ENCODE assay signal across 8 cellular contexts in genomic region chr10:17257466-17258321, GRCh38. TPM values are rescaled to one million over a fixed set of nuclear protein-coding genes. Genes with fewer than 3 reads are reported as not detected.
A peak's percentile ranks its signal among the peaks of the same experiment; 100 is the strongest.
DNase-seq lines count a peak whose midpoint lies in the region; ATAC-seq and TF ChIP-seq lines count a peak whose summit lies in the region.

No MANE protein-coding gene starts in this region.

- no peaks in the 10 kb centered on the region for H3K27me3 ChIP-seq in HUES64 (ENCODE audit: insufficient read depth, low read length)
- H3K27me3 ChIP-seq in cardiac muscle cell = no peaks in the 10 kb centered on the region
- no peaks in the 10 kb centered on the region for H3K27me3 ChIP-seq in prostate gland (replicated peaks; ENCODE audit: insufficient read depth)

- no peaks in the 10 kb centered on the region for H3K27me3 Mint-ChIP-seq in activated naive CD8-positive, alpha-beta T cell treated with anti-CD3 and anti-CD28 coated beads for 36 hours

- H3K4me1 ChIP-seq in HUES64 (ENCODE audit: insufficient read depth, low read length) = no peaks in the 10 kb centered on the region
- no peaks in the 10 kb centered on the region for H3K4me1 ChIP-seq in cardiac muscle cell (ENCODE audit: low read depth)
- no peaks in the 10 kb centered on the region for H3K4me1 ChIP-seq in prostate gland (replicated peaks)

- no peaks in the 10 kb centered on the region for H3K36me3 ChIP-seq in HUES64 (ENCODE audit: insufficient read depth, low read length)
- H3K36me3 ChIP-seq in cardiac muscle cell = no peaks in the 10 kb centered on the region
- H3K36me3 ChIP-seq in prostate gland = no peaks in the 10 kb centered on the region

- TF ChIP-seq POLR2A in prostate gland (IDR thresholded peaks at IDR 0.05) = no peak

- H3K4me1 Mint-ChIP-seq in activated naive CD8-positive, alpha-beta T cell treated with anti-CD3 and anti-CD28 coated beads for 36 hours = peaks cover 7% of the 10 kb centered on the region

- H3K4me3 ChIP-seq in HUES64 (ENCODE audit: low read length) = 0 out of 2 replicates have a peak overlapping the region, but pooled peaks have one; percentile 17
- H3K4me3 ChIP-seq in cardiac muscle cell = no peak overlapping the region
- H3K4me3 ChIP-seq in prostate gland = no peak overlapping the region

- WGBS in HUES64 = 34% methylated on average over 7 of the region's 8 CpGs
- WGBS in prostate gland = 13% methylated on average over 8 of the region's 8 CpGs

- H3K27ac ChIP-seq in HUES64 (ENCODE audit: low read depth, low read length) = no peak overlapping the region
- no peak overlapping the region for H3K27ac ChIP-seq in cardiac muscle cell
- H3K27ac ChIP-seq in prostate gland = no peak overlapping the region

- DNase-seq in COR-L47 (lab: John Stamatoyannopoulos, UW) (peak; percentile 5), SHP77 treated with DMSO at 0.1 percent for 48 hours (lab: John Stamatoyannopoulos, UW) (peak; percentile 32), cardiac muscle cell (ENCODE audit: low read depth in 1 of 2, low spot score in 1 of 2) (peak; percentile 78 to 87), prostate gland (ENCODE audit: low spot score) (peak; percentile 62)
- peak; percentile 34 for DNase-seq in activated naive CD8-positive, alpha-beta T cell treated with anti-CD3 and anti-CD28 coated beads for 36 hours

- H3K9ac ChIP-seq in HUES64 (ENCODE audit: low read depth, low read length) = peak overlapping the region; percentile 43; the same call in 1 of the 2 replicates

- peak; percentile 77 for TF ChIP-seq CTCF in cardiac muscle cell (IDR thresholded peaks at IDR 0.05; ENCODE audit: low read depth, low read length)
- peak; percentile 51 to 84 (median 78) for TF ChIP-seq CTCF in prostate gland (IDR thresholded peaks at IDR 0.05)

- no peaks in the 10 kb centered on the region for H3K36me3 Mint-ChIP-seq in activated naive CD8-positive, alpha-beta T cell treated with anti-CD3 and anti-CD28 coated beads for 36 hours

- peaks cover 23% of the 10 kb centered on the region for H3K9me3 ChIP-seq in HUES64 (ENCODE audit: insufficient read depth, low read depth, low read length)
- H3K9me3 ChIP-seq in cardiac muscle cell (ENCODE audit: low read depth) = no peaks in the 10 kb centered on the region
- H3K9me3 ChIP-seq in prostate gland = no peaks in the 10 kb centered on the region

- intact Hi-C loops in prostate gland (cut with DNase I) = loop anchor here (5.0 kb wide), 2 partner anchors 415 to 430 kb away; no protein-coding TSS in a partner anchor

- no peak overlapping the region for H3K27ac Mint-ChIP-seq in activated naive CD8-positive, alpha-beta T cell treated with anti-CD3 and anti-CD28 coated beads for 36 hours

- peaks cover 9% of the 10 kb centered on the region for H3K9me3 Mint-ChIP-seq in activated naive CD8-positive, alpha-beta T cell treated with anti-CD3 and anti-CD28 coated beads for 36 hours

- ATAC-seq in GM19351 (IDR thresholded peaks at IDR 0.05; ENCODE audit: unreplicated experiment) (peak; percentile 90), HG03097 (IDR thresholded peaks at IDR 0.05; ENCODE audit: low FRiP score, unreplicated experiment) (no peak)

- H3K4me3 Mint-ChIP-seq in activated naive CD8-positive, alpha-beta T cell treated with anti-CD3 and anti-CD28 coated beads for 36 hours = peak overlapping the region; percentile 2

RNA-seq across cellular contexts. Expression of gene VIM, which starts 29.7 kb away (rescaled TPM):
- polyA plus RNA-seq in HUES64 (2013, experiment 1 of 2) = 711 TPM
- polyA plus RNA-seq in HUES64 (2013, experiment 2 of 2) = 820 TPM
- total RNA-seq in activated naive CD8-positive, alpha-beta T cell treated with anti-CD3 and anti-CD28 coated beads for 36 hours = 100 to 1,000 TPM; 657 TPM
- total RNA-seq in cardiac muscle cell (904 and 1,157 TPM in 2 replicates), prostate gland (1,000 to 10,000 TPM in 1 of 2 donors, 100 to 1,000 TPM in 1; 293 to 1,683 TPM)
- polyA plus RNA-seq in cardiac muscle cell = 258 and 383 TPM in 2 replicates

RNA-seq across cellular contexts. Expression of gene TRDMT1, which starts 56.2 kb away (rescaled TPM):
- polyA plus RNA-seq in HUES64 (2013, experiment 1 of 2) = 15.5 TPM
- polyA plus RNA-seq in HUES64 (2013, experiment 2 of 2) = 12.7 TPM
- total RNA-seq in activated naive CD8-positive, alpha-beta T cell treated with anti-CD3 and anti-CD28 coated beads for 36 hours = 1 to 10 TPM; 9.5 to 9.6 TPM
- total RNA-seq in cardiac muscle cell (5.7 and 10.1 TPM in 2 replicates), prostate gland (1 to 10 TPM; 6.5 to 9.9 TPM)
- 3.9 and 7.9 TPM in 2 replicates for polyA plus RNA-seq in cardiac muscle cell

Comparison
In these comparisons a context has a peak if more than half of its experiments do, and no peak if none do; other contexts are left out.
1. DNase-seq: peak in every context shown above with its lines; median percentile 82 in cardiac muscle cell; 62 in prostate gland; 34 in activated naive CD8-positive, alpha-beta T cell treated with anti-CD3 and anti-CD28 coated beads for 36 hours; 32 in SHP77 treated with DMSO at 0.1 percent for 48 hours; 5 in COR-L47.